ENCODE assay signal across 1 cellular context in the genomic region with DNA sequence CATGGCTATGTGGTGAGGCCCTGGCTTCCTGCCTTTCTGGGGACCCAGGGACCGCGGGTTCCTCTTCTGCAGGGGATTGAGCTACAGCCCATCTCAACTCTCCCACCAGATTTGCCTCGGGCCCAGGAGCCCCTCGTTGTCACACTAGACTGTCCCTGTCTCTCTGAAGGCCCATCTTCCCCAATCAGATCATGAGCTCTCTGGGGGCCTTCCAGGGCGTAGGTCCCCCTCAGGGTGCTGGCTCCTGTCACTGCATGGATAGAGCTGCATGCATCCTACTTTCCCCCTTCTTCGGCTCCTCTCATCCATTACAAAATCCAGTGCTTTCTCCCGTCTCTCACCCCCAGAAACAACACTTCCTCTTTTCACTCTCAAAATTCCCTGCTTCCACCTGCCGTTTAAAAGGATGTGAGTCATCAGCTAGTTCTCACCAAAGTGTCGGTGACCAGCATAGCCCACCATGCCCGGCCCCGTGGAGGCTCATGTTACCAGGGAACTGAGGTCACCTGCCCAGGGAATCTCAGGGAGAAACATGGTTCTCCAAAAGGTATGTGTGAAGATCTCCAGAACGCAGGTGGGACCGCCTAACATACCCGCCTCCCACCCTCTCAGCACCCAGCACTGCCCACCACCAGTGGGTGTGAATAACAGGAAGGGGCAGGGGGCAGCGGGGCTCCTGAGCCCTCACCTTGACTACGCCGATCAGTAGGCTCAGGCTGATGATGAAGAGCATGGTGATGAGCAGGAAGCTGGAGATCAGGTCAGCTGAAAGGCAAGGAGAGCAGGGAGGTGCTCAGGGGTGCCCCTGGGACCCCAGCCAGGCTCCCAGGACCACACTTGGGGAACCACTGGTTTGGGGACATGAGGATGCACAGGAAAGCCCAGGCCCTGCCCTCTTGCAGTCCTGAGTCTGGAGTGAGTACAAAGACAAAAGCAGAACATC.
TF ChIP-seq lines count a peak whose summit lies in the region.

No MANE protein-coding gene starts in this region.

TF ChIP-seq in K562, 482 proteins besides CTCF, POLR2A, EP300 and RAD21 (continued from another document and continues in another):
- TF ChIP-seq, protein P1, sequence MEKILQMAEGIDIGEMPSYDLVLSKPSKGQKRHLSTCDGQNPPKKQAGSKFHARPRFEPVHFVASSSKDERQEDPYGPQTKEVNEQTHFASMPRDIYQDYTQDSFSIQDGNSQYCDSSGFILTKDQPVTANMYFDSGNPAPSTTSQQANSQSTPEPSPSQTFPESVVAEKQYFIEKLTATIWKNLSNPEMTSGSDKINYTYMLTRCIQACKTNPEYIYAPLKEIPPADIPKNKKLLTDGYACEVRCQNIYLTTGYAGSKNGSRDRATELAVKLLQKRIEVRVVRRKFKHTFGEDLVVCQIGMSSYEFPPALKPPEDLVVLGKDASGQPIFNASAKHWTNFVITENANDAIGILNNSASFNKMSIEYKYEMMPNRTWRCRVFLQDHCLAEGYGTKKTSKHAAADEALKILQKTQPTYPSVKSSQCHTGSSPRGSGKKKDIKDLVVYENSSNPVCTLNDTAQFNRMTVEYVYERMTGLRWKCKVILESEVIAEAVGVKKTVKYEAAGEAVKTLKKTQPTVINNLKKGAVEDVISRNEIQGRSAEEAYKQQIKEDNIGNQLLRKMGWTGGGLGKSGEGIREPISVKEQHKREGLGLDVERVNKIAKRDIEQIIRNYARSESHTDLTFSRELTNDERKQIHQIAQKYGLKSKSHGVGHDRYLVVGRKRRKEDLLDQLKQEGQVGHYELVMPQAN (IDR thresholded peaks at IDR 0.05; ENCODE audit: borderline replicate concordance) = no peak
- TF ChIP-seq L3MBTL2 (IDR thresholded peaks at IDR 0.05) (peak; percentile 74), SREBF2 (CRISPR knock-in tag; IDR thresholded peaks at IDR 0.05) (no peak), FOXA1 (IDR thresholded peaks at IDR 0.05; ENCODE audit: borderline replicate concordance) (no peak), HDAC6 (IDR thresholded peaks at IDR 0.05; ENCODE audit: low read depth, low read length) (no peak), MYNN (IDR thresholded peaks at IDR 0.05) (peak; percentile 43; the same call in 1 of the 2 replicates), MYNN (CRISPR knock-in tag; IDR thresholded peaks at IDR 0.05) (no peak), CCAR2 (IDR thresholded peaks at IDR 0.05; ENCODE audit: low read depth, low read length) (no peak), MCM5 (IDR thresholded peaks at IDR 0.05; ENCODE audit: low read depth) (no peak), SMARCA4 (IDR thresholded peaks at IDR 0.05) (peak; percentile 81), SETDB1 (IDR thresholded peaks at IDR 0.05; ENCODE audit: low read length) (no peak), MTA2 (IDR thresholded peaks at IDR 0.05; ENCODE audit: low read depth) (no peak), ZBTB7A (IDR thresholded peaks at IDR 0.05; ENCODE audit: borderline replicate concordance, control insufficient read depth, low read depth, low read length) (peak; percentile 72; the same call in 1 of the 2 replicates), ZC3H4 (CRISPR knock-in tag; IDR thresholded peaks at IDR 0.05; ENCODE audit: borderline replicate concordance) (no peak), RCOR1 (IDR thresholded peaks at IDR 0.05; ENCODE audit: borderline replicate concordance in 1 of 2, low read depth in 2 of 2, low read length in 2 of 2) (peak in 1 of 2 experiments; percentile 32; a peak in 1 of 4 replicates), ZNF766 (CRISPR knock-in tag; conservative IDR thresholded peaks at IDR 0.05) (no peak), FOXK1 (CRISPR knock-in tag; IDR thresholded peaks at IDR 0.05; ENCODE audit: borderline replicate concordance) (no peak), SMARCE1 (IDR thresholded peaks at IDR 0.05) (peak; percentile 96), STAT5B (CRISPR knock-in tag; IDR thresholded peaks at IDR 0.05) (no peak), OTX1 (CRISPR knock-in tag; IDR thresholded peaks at IDR 0.05) (peak; percentile 65; the same call in 1 of the 2 replicates), LEF1 (IDR thresholded peaks at IDR 0.05) (no peak), KAT8 (IDR thresholded peaks at IDR 0.05; ENCODE audit: low read depth) (no peak)
- TF ChIP-seq, protein P2, sequence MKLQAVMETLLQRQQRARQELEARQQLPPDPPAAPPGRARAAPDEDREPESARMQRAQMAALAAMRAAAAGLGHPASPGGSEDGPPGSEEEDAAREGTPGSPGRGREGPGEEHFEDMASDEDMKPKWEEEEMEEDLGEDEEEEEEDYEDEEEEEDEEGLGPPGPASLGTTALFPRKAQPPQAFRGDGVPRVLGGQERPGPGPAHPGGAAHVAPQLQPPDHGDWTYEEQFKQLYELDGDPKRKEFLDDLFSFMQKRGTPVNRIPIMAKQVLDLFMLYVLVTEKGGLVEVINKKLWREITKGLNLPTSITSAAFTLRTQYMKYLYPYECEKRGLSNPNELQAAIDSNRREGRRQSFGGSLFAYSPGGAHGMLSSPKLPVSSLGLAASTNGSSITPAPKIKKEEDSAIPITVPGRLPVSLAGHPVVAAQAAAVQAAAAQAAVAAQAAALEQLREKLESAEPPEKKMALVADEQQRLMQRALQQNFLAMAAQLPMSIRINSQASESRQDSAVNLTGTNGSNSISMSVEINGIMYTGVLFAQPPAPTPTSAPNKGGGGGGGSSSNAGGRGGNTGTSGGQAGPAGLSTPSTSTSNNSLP (IDR thresholded peaks at IDR 0.05; ENCODE audit: borderline replicate concordance, low read depth, low read length) = no peak
- TF ChIP-seq, protein P3, sequence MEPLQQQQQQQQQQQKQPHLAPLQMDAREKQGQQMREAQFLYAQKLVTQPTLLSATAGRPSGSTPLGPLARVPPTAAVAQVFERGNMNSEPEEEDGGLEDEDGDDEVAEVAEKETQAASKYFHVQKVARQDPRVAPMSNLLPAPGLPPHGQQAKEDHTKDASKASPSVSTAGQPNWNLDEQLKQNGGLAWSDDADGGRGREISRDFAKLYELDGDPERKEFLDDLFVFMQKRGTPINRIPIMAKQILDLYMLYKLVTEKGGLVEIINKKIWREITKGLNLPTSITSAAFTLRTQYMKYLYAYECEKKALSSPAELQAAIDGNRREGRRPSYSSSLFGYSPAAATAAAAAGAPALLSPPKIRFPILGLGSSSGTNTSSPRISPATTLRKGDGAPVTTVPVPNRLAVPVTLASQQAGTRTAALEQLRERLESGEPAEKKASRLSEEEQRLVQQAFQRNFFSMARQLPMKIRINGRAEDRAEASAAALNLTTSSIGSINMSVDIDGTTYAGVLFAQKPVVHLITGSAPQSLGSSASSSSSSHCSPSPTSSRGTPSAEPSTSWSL (CRISPR knock-in tag; IDR thresholded peaks at IDR 0.05; ENCODE audit: borderline replicate concordance) = no peak
- TF ChIP-seq, protein P4, sequence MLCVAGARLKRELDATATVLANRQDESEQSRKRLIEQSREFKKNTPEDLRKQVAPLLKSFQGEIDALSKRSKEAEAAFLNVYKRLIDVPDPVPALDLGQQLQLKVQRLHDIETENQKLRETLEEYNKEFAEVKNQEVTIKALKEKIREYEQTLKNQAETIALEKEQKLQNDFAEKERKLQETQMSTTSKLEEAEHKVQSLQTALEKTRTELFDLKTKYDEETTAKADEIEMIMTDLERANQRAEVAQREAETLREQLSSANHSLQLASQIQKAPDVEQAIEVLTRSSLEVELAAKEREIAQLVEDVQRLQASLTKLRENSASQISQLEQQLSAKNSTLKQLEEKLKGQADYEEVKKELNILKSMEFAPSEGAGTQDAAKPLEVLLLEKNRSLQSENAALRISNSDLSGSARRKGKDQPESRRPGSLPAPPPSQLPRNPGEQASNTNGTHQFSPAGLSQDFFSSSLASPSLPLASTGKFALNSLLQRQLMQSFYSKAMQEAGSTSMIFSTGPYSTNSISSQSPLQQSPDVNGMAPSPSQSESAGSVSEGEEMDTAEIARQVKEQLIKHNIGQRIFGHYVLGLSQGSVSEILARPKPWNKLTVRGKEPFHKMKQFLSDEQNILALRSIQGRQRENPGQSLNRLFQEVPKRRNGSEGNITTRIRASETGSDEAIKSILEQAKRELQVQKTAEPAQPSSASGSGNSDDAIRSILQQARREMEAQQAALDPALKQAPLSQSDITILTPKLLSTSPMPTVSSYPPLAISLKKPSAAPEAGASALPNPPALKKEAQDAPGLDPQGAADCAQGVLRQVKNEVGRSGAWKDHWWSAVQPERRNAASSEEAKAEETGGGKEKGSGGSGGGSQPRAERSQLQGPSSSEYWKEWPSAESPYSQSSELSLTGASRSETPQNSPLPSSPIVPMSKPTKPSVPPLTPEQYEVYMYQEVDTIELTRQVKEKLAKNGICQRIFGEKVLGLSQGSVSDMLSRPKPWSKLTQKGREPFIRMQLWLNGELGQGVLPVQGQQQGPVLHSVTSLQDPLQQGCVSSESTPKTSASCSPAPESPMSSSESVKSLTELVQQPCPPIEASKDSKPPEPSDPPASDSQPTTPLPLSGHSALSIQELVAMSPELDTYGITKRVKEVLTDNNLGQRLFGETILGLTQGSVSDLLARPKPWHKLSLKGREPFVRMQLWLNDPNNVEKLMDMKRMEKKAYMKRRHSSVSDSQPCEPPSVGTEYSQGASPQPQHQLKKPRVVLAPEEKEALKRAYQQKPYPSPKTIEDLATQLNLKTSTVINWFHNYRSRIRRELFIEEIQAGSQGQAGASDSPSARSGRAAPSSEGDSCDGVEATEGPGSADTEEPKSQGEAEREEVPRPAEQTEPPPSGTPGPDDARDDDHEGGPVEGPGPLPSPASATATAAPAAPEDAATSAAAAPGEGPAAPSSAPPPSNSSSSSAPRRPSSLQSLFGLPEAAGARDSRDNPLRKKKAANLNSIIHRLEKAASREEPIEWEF (CRISPR knock-in tag; IDR thresholded peaks at IDR 0.05) = no peak
- TF ChIP-seq, protein P5, sequence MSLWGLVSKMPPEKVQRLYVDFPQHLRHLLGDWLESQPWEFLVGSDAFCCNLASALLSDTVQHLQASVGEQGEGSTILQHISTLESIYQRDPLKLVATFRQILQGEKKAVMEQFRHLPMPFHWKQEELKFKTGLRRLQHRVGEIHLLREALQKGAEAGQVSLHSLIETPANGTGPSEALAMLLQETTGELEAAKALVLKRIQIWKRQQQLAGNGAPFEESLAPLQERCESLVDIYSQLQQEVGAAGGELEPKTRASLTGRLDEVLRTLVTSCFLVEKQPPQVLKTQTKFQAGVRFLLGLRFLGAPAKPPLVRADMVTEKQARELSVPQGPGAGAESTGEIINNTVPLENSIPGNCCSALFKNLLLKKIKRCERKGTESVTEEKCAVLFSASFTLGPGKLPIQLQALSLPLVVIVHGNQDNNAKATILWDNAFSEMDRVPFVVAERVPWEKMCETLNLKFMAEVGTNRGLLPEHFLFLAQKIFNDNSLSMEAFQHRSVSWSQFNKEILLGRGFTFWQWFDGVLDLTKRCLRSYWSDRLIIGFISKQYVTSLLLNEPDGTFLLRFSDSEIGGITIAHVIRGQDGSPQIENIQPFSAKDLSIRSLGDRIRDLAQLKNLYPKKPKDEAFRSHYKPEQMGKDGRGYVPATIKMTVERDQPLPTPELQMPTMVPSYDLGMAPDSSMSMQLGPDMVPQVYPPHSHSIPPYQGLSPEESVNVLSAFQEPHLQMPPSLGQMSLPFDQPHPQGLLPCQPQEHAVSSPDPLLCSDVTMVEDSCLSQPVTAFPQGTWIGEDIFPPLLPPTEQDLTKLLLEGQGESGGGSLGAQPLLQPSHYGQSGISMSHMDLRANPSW (CRISPR knock-in tag; IDR thresholded peaks at IDR 0.05) = no peak
- TF ChIP-seq, protein P6, sequence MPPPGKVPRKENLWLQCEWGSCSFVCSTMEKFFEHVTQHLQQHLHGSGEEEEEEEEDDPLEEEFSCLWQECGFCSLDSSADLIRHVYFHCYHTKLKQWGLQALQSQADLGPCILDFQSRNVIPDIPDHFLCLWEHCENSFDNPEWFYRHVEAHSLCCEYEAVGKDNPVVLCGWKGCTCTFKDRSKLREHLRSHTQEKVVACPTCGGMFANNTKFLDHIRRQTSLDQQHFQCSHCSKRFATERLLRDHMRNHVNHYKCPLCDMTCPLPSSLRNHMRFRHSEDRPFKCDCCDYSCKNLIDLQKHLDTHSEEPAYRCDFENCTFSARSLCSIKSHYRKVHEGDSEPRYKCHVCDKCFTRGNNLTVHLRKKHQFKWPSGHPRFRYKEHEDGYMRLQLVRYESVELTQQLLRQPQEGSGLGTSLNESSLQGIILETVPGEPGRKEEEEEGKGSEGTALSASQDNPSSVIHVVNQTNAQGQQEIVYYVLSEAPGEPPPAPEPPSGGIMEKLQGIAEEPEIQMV (tag; conservative IDR thresholded peaks at IDR 0.05; ENCODE audit: low read depth) = no peak
- TF ChIP-seq, protein P7, sequence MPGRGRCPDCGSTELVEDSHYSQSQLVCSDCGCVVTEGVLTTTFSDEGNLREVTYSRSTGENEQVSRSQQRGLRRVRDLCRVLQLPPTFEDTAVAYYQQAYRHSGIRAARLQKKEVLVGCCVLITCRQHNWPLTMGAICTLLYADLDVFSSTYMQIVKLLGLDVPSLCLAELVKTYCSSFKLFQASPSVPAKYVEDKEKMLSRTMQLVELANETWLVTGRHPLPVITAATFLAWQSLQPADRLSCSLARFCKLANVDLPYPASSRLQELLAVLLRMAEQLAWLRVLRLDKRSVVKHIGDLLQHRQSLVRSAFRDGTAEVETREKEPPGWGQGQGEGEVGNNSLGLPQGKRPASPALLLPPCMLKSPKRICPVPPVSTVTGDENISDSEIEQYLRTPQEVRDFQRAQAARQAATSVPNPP (IDR thresholded peaks at IDR 0.05; ENCODE audit: borderline replicate concordance, insufficient read depth, insufficient read length) = no peak
- TF ChIP-seq, protein P8, sequence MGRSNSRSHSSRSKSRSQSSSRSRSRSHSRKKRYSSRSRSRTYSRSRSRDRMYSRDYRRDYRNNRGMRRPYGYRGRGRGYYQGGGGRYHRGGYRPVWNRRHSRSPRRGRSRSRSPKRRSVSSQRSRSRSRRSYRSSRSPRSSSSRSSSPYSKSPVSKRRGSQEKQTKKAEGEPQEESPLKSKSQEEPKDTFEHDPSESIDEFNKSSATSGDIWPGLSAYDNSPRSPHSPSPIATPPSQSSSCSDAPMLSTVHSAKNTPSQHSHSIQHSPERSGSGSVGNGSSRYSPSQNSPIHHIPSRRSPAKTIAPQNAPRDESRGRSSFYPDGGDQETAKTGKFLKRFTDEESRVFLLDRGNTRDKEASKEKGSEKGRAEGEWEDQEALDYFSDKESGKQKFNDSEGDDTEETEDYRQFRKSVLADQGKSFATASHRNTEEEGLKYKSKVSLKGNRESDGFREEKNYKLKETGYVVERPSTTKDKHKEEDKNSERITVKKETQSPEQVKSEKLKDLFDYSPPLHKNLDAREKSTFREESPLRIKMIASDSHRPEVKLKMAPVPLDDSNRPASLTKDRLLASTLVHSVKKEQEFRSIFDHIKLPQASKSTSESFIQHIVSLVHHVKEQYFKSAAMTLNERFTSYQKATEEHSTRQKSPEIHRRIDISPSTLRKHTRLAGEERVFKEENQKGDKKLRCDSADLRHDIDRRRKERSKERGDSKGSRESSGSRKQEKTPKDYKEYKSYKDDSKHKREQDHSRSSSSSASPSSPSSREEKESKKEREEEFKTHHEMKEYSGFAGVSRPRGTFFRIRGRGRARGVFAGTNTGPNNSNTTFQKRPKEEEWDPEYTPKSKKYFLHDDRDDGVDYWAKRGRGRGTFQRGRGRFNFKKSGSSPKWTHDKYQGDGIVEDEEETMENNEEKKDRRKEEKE (IDR thresholded peaks at IDR 0.05; ENCODE audit: borderline replicate concordance in 1 of 2, control insufficient read depth in 1 of 2, low read depth in 2 of 2, low read length in 1 of 2) = no peak
- TF ChIP-seq, protein P9, sequence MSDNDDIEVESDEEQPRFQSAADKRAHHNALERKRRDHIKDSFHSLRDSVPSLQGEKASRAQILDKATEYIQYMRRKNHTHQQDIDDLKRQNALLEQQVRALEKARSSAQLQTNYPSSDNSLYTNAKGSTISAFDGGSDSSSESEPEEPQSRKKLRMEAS (CRISPR knock-in tag; IDR thresholded peaks at IDR 0.05) = no peak; the same call in 1 of the 2 replicates
